ENCODE assay signal across 1 cellular context in genomic region chr6:140541288-140541687, GRCh38.
TF ChIP-seq lines count a peak whose summit lies in the region.

No MANE protein-coding gene starts in this region.

TF ChIP-seq in IMR-90, 13 proteins besides CTCF, POLR2A, EP300 and RAD21:
- TF ChIP-seq, protein P1, sequence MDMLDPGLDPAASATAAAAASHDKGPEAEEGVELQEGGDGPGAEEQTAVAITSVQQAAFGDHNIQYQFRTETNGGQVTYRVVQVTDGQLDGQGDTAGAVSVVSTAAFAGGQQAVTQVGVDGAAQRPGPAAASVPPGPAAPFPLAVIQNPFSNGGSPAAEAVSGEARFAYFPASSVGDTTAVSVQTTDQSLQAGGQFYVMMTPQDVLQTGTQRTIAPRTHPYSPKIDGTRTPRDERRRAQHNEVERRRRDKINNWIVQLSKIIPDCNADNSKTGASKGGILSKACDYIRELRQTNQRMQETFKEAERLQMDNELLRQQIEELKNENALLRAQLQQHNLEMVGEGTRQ (IDR thresholded peaks at IDR 0.05; ENCODE audit: low read depth, low read length): no peak
- TF ChIP-seq, protein P2, sequence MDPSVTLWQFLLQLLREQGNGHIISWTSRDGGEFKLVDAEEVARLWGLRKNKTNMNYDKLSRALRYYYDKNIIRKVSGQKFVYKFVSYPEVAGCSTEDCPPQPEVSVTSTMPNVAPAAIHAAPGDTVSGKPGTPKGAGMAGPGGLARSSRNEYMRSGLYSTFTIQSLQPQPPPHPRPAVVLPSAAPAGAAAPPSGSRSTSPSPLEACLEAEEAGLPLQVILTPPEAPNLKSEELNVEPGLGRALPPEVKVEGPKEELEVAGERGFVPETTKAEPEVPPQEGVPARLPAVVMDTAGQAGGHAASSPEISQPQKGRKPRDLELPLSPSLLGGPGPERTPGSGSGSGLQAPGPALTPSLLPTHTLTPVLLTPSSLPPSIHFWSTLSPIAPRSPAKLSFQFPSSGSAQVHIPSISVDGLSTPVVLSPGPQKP (IDR thresholded peaks at IDR 0.05; ENCODE audit: borderline replicate concordance, low read depth, low read length): no peak
- no peak for TF ChIP-seq BHLHE40 (IDR thresholded peaks at IDR 0.05; ENCODE audit: low read depth, low read length)
- TF ChIP-seq CHD1 (IDR thresholded peaks at IDR 0.05; ENCODE audit: low read depth, low read length): no peak
- TF ChIP-seq MXI1 (IDR thresholded peaks at IDR 0.05; ENCODE audit: borderline replicate concordance, low read depth, low read length): no peak
- TF ChIP-seq RFX5 (IDR thresholded peaks at IDR 0.05; ENCODE audit: low read depth, low read length): no peak
- no peak for TF ChIP-seq RCOR1 (IDR thresholded peaks at IDR 0.05; ENCODE audit: insufficient replicate concordance, low read length)
- no peak for TF ChIP-seq SMC3 (IDR thresholded peaks at IDR 0.05; ENCODE audit: low read depth, low read length)
- no peak for TF ChIP-seq NFE2L2 (IDR thresholded peaks at IDR 0.05; ENCODE audit: low read depth, low read length)
- no peak for TF ChIP-seq MAFK (IDR thresholded peaks at IDR 0.05; ENCODE audit: low read depth, low read length)
- no peak for TF ChIP-seq CEBPB (IDR thresholded peaks at IDR 0.05; ENCODE audit: low read depth, low read length)
- TF ChIP-seq FOS (IDR thresholded peaks at IDR 0.05; ENCODE audit: low read depth, low read length): no peak
- no peak for TF ChIP-seq MAZ (IDR thresholded peaks at IDR 0.05; ENCODE audit: borderline replicate concordance, low read depth, low read length)
